Comparison of ENCODE assay signal across 3 cellular contexts in genomic region chr1:83023212-83023611, GRCh38.
"Had no signal": no experiment of that assay in that cellular context is flagged by ENCODE, and none has a peak within 500 bp of the region (broad histone marks: within the 10 kb centered on the region; RNA-seq: fewer than 3 reads in every experiment).

No MANE protein-coding gene starts in this region.

- H3K4me3 ChIP-seq: GM12878 had no signal

- ATAC-seq: GM12878 had no signal

- DNase-seq: GDM1, GF-D8 had no signal
